7 cellular contexts compared by ENCODE assay signal in the genomic region with DNA sequence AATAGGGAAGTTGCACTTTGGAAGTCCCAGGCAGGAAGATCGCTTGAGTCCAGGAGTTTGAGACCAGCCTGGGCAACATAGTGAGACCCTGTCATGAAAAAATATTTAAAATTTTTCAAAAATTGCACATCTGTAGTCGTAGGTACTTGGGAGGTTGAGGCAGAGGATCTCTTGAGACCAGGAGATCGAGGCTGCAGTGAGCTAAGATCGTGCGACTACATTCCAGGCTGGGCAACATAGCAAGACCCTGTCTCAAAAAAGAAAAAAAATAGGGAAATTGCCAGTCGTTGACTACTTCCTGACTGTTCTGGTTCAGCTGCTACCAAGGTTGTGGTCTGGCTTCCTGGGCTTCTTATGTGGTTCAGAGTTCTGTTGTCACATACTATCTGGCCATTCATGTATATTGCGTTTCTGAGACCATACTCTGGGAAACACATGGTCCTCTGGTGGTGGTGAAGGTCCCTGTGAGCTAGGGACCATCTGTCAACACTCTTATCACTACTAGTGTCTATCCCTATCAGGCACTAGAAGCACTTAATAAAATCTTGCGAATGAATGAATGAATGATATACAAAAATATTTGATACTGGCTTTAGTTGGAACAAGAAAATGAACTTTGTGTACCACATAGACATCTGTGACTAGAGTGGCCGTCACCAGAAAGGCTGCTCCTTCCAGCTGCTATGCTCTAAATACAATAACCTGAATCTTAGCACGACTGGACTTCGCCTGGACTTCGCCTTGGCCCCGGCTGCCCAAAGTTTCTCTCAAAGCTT. TPM values are rescaled to one million over a fixed set of nuclear protein-coding genes. Genes with fewer than 3 reads are reported as not detected.
DNase-seq lines count a peak whose midpoint lies in the region; ATAC-seq and TF ChIP-seq lines count a peak whose summit lies in the region.

No MANE protein-coding gene starts in this region.

- ATAC-seq in T-helper 17 cell (peak; percentile 42), heart left ventricle (peak; percentile 9 to 40 (median 34)), gastrocnemius medialis (peak in 1 of 2 donors; percentile 35)

- no peaks in the 10 kb centered on the region for H3K27me3 ChIP-seq in heart left ventricle
- no peaks in the 10 kb centered on the region for H3K27me3 ChIP-seq in gastrocnemius medialis

- H3K4me3 ChIP-seq in HEK293 (ENCODE audit: low read depth, low read length) (peak overlapping the region; percentile 69; the same call in 1 of the 2 replicates), heart left ventricle (peak overlapping the region in 11 of 12 donors; percentile 55 to 77 (median 72)), gastrocnemius medialis (peak overlapping the region; percentile 57 to 78 (median 68))

- POLR2A ChIA-PET in HEK293 (lab: Yijun Ruan, JAX), result interaction anchor here (1.5 to 1.7 kb wide), 3 partner anchors 10 to 66 kb away, joined by 3 to 6 read pairs (median 5); a partner anchor contains a TSS

- no peak for TF ChIP-seq POLR2A in heart left ventricle (IDR thresholded peaks at IDR 0.05)
- no peak for TF ChIP-seq POLR2A in gastrocnemius medialis (IDR thresholded peaks at IDR 0.05)

- no peaks in the 10 kb centered on the region for H3K4me1 ChIP-seq in HEK293 (ENCODE audit: control insufficient read depth, insufficient read depth, low read length)
- peaks cover 0 to 15% (median 6%) of the 10 kb centered on the region in 12 donors for H3K4me1 ChIP-seq in heart left ventricle
- H3K4me1 ChIP-seq in gastrocnemius medialis, result peaks cover 5 to 19% of the 10 kb centered on the region in 2 donors

- intact Hi-C loops in heart left ventricle (cut with DNase I), result no loop called here
- intact Hi-C loops in gastrocnemius medialis (cut with DNase I; ENCODE audit: low total_unique reads), result loop anchor here (2.0 to 10.0 kb wide), 2 partner anchors 38 to 62 kb away; a partner anchor contains a TSS

- H3K4me1 Mint-ChIP-seq in T-helper 17 cell, result peaks cover 10% of the 10 kb centered on the region

- H3K9me3 ChIP-seq in HEK293 (ENCODE audit: control insufficient read depth, insufficient read depth, low read depth, low read length), result no peaks in the 10 kb centered on the region
- no peaks in the 10 kb centered on the region for H3K9me3 ChIP-seq in T-helper 17 cell (ENCODE audit: control insufficient read depth, low read length, poor library complexity, severe bottlenecking)
- H3K9me3 ChIP-seq in heart left ventricle, result no peaks in the 10 kb centered on the region
- no peaks in the 10 kb centered on the region for H3K9me3 ChIP-seq in gastrocnemius medialis

- peaks cover 37% of the 10 kb centered on the region for H3K27me3 Mint-ChIP-seq in T-helper 17 cell

- no peak overlapping the region for H3K27ac ChIP-seq in HEK293 (ENCODE audit: extremely low read depth, low read depth, low read length)
- H3K27ac ChIP-seq in heart left ventricle, result peak overlapping the region in 9 of 12 donors; percentile 14 to 83 (median 55)
- H3K27ac ChIP-seq in gastrocnemius medialis, result peak overlapping the region; percentile 56 to 78 (median 72)

- DNase-seq in T-helper 17 cell (no peak), heart left ventricle (no peak), gastrocnemius medialis (no peak), GM10266 (ENCODE audit: extremely low spot score) (no peak), NCI-H526 treated with DMSO at 0.1 percent for 48 hours (lab: John Stamatoyannopoulos, UW) (no peak), cerebellar nuclear complex (lab: John Stamatoyannopoulos, UW) (no peak)

- CTCF ChIA-PET in HEK293 (lab: Yijun Ruan, JAX), result interaction anchor here (0.6 kb wide), 1 partner anchor 140 kb away, joined by 3 read pairs; no protein-coding TSS in a partner anchor

- peak overlapping the region; percentile 39 for H3K27ac Mint-ChIP-seq in T-helper 17 cell

- peaks cover 5% of the 10 kb centered on the region for H3K36me3 Mint-ChIP-seq in T-helper 17 cell (ENCODE audit: low read depth)

- peak overlapping the region; percentile 96 for H3K4me3 Mint-ChIP-seq in T-helper 17 cell

- H3K36me3 ChIP-seq in HEK293 (ENCODE audit: control insufficient read depth in 2 of 2, insufficient read depth in 1 of 2, low read length in 2 of 2) (peaks cover 0 to 8% of the 10 kb centered on the region in 2 experiments; a peak in 1 of 3 replicates), heart left ventricle (no peaks in the 10 kb centered on the region), gastrocnemius medialis (no peaks in the 10 kb centered on the region)

- in situ Hi-C loops in gastrocnemius medialis (cut with MboI; ENCODE audit: low sequenced_read_pairs in 4 of 4), result no loop called here

- 42 to 45% (median 44%) methylated on average over 13 of the region's 13 CpGs for WGBS in heart left ventricle, 4 donors

- TF ChIP-seq CTCF in HEK293 (tag by site-specific recombination; IDR thresholded peaks at IDR 0.05) (no peak), heart left ventricle (IDR thresholded peaks at IDR 0.05) (no peak), gastrocnemius medialis (IDR thresholded peaks at IDR 0.05 in 4 of 5, conservative IDR thresholded peaks at IDR 0.05 in 1 of 5) (no peak), GM10266 (IDR thresholded peaks at IDR 0.05; ENCODE audit: control insufficient read depth, insufficient read depth, low read depth, missing control alignments) (no peak)

TF ChIP-seq in HEK293, 187 proteins besides CTCF, POLR2A, EP300 and RAD21 (continues in another document):
- TF ChIP-seq BCL11B (tag by site-specific recombination; IDR thresholded peaks at IDR 0.05; ENCODE audit: low read depth), result no peak
- TF ChIP-seq, protein P1, sequence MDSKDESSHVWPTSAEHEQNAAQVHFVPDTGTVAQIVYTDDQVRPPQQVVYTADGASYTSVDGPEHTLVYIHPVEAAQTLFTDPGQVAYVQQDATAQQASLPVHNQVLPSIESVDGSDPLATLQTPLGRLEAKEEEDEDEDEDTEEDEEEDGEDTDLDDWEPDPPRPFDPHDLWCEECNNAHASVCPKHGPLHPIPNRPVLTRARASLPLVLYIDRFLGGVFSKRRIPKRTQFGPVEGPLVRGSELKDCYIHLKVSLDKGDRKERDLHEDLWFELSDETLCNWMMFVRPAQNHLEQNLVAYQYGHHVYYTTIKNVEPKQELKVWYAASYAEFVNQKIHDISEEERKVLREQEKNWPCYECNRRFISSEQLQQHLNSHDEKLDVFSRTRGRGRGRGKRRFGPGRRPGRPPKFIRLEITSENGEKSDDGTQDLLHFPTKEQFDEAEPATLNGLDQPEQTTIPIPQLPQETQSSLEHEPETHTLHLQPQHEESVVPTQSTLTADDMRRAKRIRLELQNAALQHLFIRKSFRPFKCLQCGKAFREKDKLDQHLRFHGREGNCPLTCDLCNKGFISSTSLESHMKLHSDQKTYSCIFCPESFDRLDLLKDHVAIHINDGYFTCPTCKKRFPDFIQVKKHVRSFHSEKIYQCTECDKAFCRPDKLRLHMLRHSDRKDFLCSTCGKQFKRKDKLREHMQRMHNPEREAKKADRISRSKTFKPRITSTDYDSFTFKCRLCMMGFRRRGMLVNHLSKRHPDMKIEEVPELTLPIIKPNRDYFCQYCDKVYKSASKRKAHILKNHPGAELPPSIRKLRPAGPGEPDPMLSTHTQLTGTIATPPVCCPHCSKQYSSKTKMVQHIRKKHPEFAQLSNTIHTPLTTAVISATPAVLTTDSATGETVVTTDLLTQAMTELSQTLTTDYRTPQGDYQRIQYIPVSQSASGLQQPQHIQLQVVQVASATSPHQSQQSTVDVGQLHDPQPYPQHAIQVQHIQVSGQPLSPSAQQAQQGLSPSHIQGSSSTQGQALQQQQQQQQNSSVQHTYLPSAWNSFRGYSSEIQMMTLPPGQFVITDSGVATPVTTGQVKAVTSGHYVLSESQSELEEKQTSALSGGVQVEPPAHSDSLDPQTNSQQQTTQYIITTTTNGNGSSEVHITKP (tag by site-specific recombination; IDR thresholded peaks at IDR 0.05), result no peak
- TF ChIP-seq ZBTB48 (tag by site-specific recombination; IDR thresholded peaks at IDR 0.05), result peak; percentile 71
- no peak for TF ChIP-seq ZNF792 (tag by site-specific recombination; IDR thresholded peaks at IDR 0.05)
- TF ChIP-seq ZSCAN30 (tag by site-specific recombination; IDR thresholded peaks at IDR 0.05), result no peak
- no peak for TF ChIP-seq GLIS1 (tag by site-specific recombination; IDR thresholded peaks at IDR 0.05)
- no peak for TF ChIP-seq ZNF585B (tag by site-specific recombination; IDR thresholded peaks at IDR 0.05)
- no peak for TF ChIP-seq ZNF211 (tag by site-specific recombination; IDR thresholded peaks at IDR 0.05; ENCODE audit: low read depth)
- TF ChIP-seq ZNF121 (tag by site-specific recombination; IDR thresholded peaks at IDR 0.05), result peak; percentile 95
- TF ChIP-seq ZNF623 (tag by site-specific recombination; IDR thresholded peaks at IDR 0.05), result no peak
- no peak for TF ChIP-seq SETDB1 (IDR thresholded peaks at IDR 0.05; ENCODE audit: insufficient read length, low read length)
- no peak for TF ChIP-seq ZBTB8A (tag by site-specific recombination; IDR thresholded peaks at IDR 0.05)
- TF ChIP-seq ZNF174 (tag by site-specific recombination; IDR thresholded peaks at IDR 0.05), result no peak
- no peak for TF ChIP-seq ZNF521 (tag by site-specific recombination; IDR thresholded peaks at IDR 0.05)
- TF ChIP-seq, protein P2, sequence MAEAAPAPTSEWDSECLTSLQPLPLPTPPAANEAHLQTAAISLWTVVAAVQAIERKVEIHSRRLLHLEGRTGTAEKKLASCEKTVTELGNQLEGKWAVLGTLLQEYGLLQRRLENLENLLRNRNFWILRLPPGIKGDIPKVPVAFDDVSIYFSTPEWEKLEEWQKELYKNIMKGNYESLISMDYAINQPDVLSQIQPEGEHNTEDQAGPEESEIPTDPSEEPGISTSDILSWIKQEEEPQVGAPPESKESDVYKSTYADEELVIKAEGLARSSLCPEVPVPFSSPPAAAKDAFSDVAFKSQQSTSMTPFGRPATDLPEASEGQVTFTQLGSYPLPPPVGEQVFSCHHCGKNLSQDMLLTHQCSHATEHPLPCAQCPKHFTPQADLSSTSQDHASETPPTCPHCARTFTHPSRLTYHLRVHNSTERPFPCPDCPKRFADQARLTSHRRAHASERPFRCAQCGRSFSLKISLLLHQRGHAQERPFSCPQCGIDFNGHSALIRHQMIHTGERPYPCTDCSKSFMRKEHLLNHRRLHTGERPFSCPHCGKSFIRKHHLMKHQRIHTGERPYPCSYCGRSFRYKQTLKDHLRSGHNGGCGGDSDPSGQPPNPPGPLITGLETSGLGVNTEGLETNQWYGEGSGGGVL (tag by site-specific recombination; IDR thresholded peaks at IDR 0.05), result no peak

RNA-seq across cellular contexts. Expression of a gene that starts 0.9 kb away (rescaled TPM):
- total RNA-seq in T-helper 17 cell (under 1 TPM; 0.37 to 0.60 TPM), heart left ventricle (10 to 100 TPM in 6 of 9 donors, 1 to 10 TPM in 3; 7.1 to 15.1 (median 12.4) TPM), gastrocnemius medialis (10 to 100 TPM in 1 of 4 donors, 1 to 10 TPM in 3; 4.2 to 11.5 (median 5.2) TPM)
- polyA plus RNA-seq in heart left ventricle, result 10 to 100 TPM; 10.1 to 14.2 TPM

RNA-seq across cellular contexts. Expression of a gene that starts 38.5 kb away (rescaled TPM):
- 1 to 10 TPM; 3.8 to 4.2 TPM for total RNA-seq in T-helper 17 cell
- 1 to 10 TPM; 1.5 to 5.4 (median 3.0) TPM for total RNA-seq in heart left ventricle
- 1 to 10 TPM in 1 of 2 donors, under 1 TPM in 1; 0.80 to 2.0 TPM for polyA plus RNA-seq in heart left ventricle
- total RNA-seq in gastrocnemius medialis, result 1 to 10 TPM; 2.0 to 9.4 (median 2.9) TPM

RNA-seq across cellular contexts. Expression of a gene that starts 38.6 kb away (rescaled TPM):
- total RNA-seq in T-helper 17 cell (1 to 10 TPM; 1.6 to 3.7 TPM), heart left ventricle (not detected), gastrocnemius medialis (not detected)
- polyA plus RNA-seq in heart left ventricle, result under 1 TPM in 1 of 2 donors, not detected in 1; 0.11 TPM
